In the genomic region with DNA sequence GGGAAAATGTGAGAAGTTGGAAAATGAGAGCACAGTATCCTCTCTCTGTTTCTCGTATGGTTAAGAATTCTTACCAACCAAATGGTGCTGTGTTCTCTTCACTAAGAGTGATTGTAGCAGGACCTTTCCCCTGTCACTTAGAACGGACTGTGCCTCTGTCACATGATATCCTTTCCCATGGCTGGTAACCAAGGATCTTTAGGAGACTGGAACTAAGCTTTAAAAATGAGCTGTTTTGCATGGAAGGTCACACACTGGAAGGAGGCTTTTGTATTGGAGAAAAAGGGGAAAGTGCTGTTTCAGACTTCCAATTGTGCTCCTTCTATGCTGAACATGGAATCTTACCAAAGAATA, we compare ENCODE assay signal across 16 cellular contexts.
DNase-seq lines count a peak whose midpoint lies in the region; ATAC-seq and TF ChIP-seq lines count a peak whose summit lies in the region.
"Had no signal": no experiment of that assay in that cellular context is flagged by ENCODE, and none has a peak within 500 bp of the region (broad histone marks: within the 10 kb centered on the region; RNA-seq: fewer than 3 reads in every experiment).

No MANE protein-coding gene starts in this region.

- no peaks in the 10 kb centered on the region for H3K36me3 Mint-ChIP-seq in CD14-positive monocyte

- intact Hi-C loops in left cardiac atrium (cut with DNase I) (no loop called here), CD14-positive monocyte (cut with micrococcal nuclease) (no loop called here)

- H3K27me3 Mint-ChIP-seq in CD14-positive monocyte (ENCODE audit: low read depth in 3 of 3) = peaks cover 0 to 1% (median 0%) of the 10 kb centered on the region in 3 donors

- peak; percentile 82 for DNase-seq in Ammon's horn (ENCODE audit: low spot score)
- no peak for DNase-seq in left cardiac atrium
- DNase-seq in nucleus accumbens (lab: John Stamatoyannopoulos, UW) = peak in 34 of 56 donors; percentile 0 to 68 (median 6)
- no peak for DNase-seq in GM20000 (ENCODE audit: low spot score)
- no peak for DNase-seq in NCI-H1930 (lab: John Stamatoyannopoulos, UW)
- no peak for DNase-seq in CD14-positive monocyte (ENCODE audit: low spot score)
- DNase-seq: activated T-cell treated with anti-CD3 and anti-CD28 coated beads for 4 hours; aorta; DMS153; NCI-H146; SIG-M5; stimulated activated CD8-positive, alpha-beta memory T cell treated with anti-CD3 and anti-CD28 coated beads, Interleukin-4, amount 100 ng/mL, for 48 hours had no signal

- no peaks in the 10 kb centered on the region for H3K4me1 Mint-ChIP-seq in CD14-positive monocyte
- H3K4me1 Mint-ChIP-seq: IgD-negative memory B cell had no signal

- H3K9me3 Mint-ChIP-seq in CD14-positive monocyte = peaks cover 0 to 2% (median 0%) of the 10 kb centered on the region in 7 donors

- no peak overlapping the region for H3K27ac Mint-ChIP-seq in CD14-positive monocyte
- H3K27ac Mint-ChIP-seq: IgD-negative memory B cell had no signal

- H3K4me3 Mint-ChIP-seq in CD14-positive monocyte = no peak overlapping the region
- H3K4me3 Mint-ChIP-seq: IgD-negative memory B cell had no signal

- TF ChIP-seq CTCF in VCaP (conservative IDR thresholded peaks at IDR 0.05) = no peak
- no peak for TF ChIP-seq CTCF in GM20000 (IDR thresholded peaks at IDR 0.05; ENCODE audit: extremely low read depth, missing control alignments)
- TF ChIP-seq CTCF in CD14-positive monocyte (IDR thresholded peaks at IDR 0.05) = no peak

- ATAC-seq in left cardiac atrium (peak; percentile 65 to 93), GM21423 (IDR thresholded peaks at IDR 0.05; ENCODE audit: unreplicated experiment) (no peak)
- ATAC-seq: HCT116 had no signal

- peak overlapping the region; percentile 80 for H3K27ac ChIP-seq in VCaP

Comparison
In these comparisons a context has a peak if more than half of its experiments do, and no peak if none do; other contexts are left out.
1. DNase-seq: peak in Ammon's horn (single experiment) and nucleus accumbens (34 of 56); none in left cardiac atrium (single experiment), GM20000 (single experiment), NCI-H1930 (0 of 2) and CD14-positive monocyte (single experiment).